ENCODE assay signal across 8 cellular contexts in genomic region chr2:23385351-23385747, GRCh38. TPM values are rescaled to one million over a fixed set of nuclear protein-coding genes. Genes with fewer than 3 reads are reported as not detected.
DNase-seq lines count a peak whose midpoint lies in the region; ATAC-seq and TF ChIP-seq lines count a peak whose summit lies in the region.

No MANE protein-coding gene starts in this region.

- H3K27me3 ChIP-seq in Panc1 (ENCODE audit: control insufficient read depth, insufficient read depth, low read length) (peaks cover 6% of the 10 kb centered on the region), dorsolateral prefrontal cortex (peaks cover 0 to 40% (median 5%) of the 10 kb centered on the region in 45 donors)

- no TSS peak for BruUV-seq in Panc1 (replicated peaks; lab: Mats Ljungman, UMichigan)

- peak overlapping the region; percentile 77 for H3K4me3 ChIP-seq in AG10803 (ENCODE audit: low read length)
- peak overlapping the region; percentile 60 to 70 for H3K4me3 ChIP-seq in Panc1 (ENCODE audit: low read depth in 2 of 2, low read length in 2 of 2)
- peak overlapping the region; percentile 36 to 81 (median 69) for H3K4me3 ChIP-seq in dorsolateral prefrontal cortex

- H3K36me3 ChIP-seq in Panc1 (ENCODE audit: control insufficient read depth, insufficient read depth, low read length), result no peaks in the 10 kb centered on the region; the same call in 1 of the 2 replicates

- peak overlapping the region; percentile 64 for H3K4me3 Mint-ChIP-seq in memory B cell
- H3K4me3 Mint-ChIP-seq in type B pancreatic cell, result peak overlapping the region; percentile 52

- H3K36me3 Mint-ChIP-seq in memory B cell, result no peaks in the 10 kb centered on the region
- peaks cover 10% of the 10 kb centered on the region for H3K36me3 Mint-ChIP-seq in type B pancreatic cell

- H3K9me3 Mint-ChIP-seq in memory B cell, result no peaks in the 10 kb centered on the region
- H3K9me3 Mint-ChIP-seq in type B pancreatic cell, result no peaks in the 10 kb centered on the region

- POLR2A ChIA-PET in Panc1 (lab: Charles Lee), result interaction anchor here (0.6 kb wide), 1 partner anchor 465 kb away, joined by 3 read pairs; no protein-coding TSS in a partner anchor

- H3K4me1 ChIP-seq in Panc1 (ENCODE audit: control insufficient read depth, insufficient read depth, low read length), result peaks cover 11% of the 10 kb centered on the region

- H3K27ac ChIP-seq in Panc1 (ENCODE audit: low read length), result no peak overlapping the region
- H3K27ac ChIP-seq in dorsolateral prefrontal cortex, result peak overlapping the region in 45 of 59 donors; percentile 39 to 91 (median 75)

- peak; percentile 58 for DNase-seq in AG10803 (ENCODE audit: low read depth)
- DNase-seq in Panc1 (ENCODE audit: low read depth, low spot score), result no peak
- peak in 4 of 10 donors; percentile 24 to 61 (median 50) for DNase-seq in dorsolateral prefrontal cortex
- DNase-seq in memory B cell (ENCODE audit: low spot score in 2 of 2), result no peak
- DNase-seq in type B pancreatic cell (ENCODE audit: extremely low spot score, unreplicated experiment), result no peak
- no peak for DNase-seq in NCI-H2029 (lab: John Stamatoyannopoulos, UW)

- intact Hi-C loops in Panc1 (cut with micrococcal nuclease; ENCODE audit: unreplicated experiment) (no loop called here), dorsolateral prefrontal cortex (cut with DNase I) (loop anchor here in 1 of 2 donors (10.0 kb wide), 1 partner anchor 179 kb away; no protein-coding TSS in a partner anchor)

- CTCF ChIA-PET in Panc1 (lab: Charles Lee), result no interaction called here

- TF ChIP-seq CTCF in AG10803 (conservative IDR thresholded peaks at IDR 0.05; ENCODE audit: low read length) (no peak), Panc1 (IDR thresholded peaks at IDR 0.05) (no peak), dorsolateral prefrontal cortex (IDR thresholded peaks at IDR 0.05 in 54 of 56, conservative IDR thresholded peaks at IDR 0.05 in 2 of 56; ENCODE audit: low read depth in 1 of 56, partially characterized antibody in 56 of 56) (no peak), type B pancreatic cell (conservative IDR thresholded peaks at IDR 0.05) (no peak)

- ATAC-seq in GM18858 (IDR thresholded peaks at IDR 0.05; ENCODE audit: unreplicated experiment) (peak; percentile 20), HG02970 (IDR thresholded peaks at IDR 0.05; ENCODE audit: low FRiP score, unreplicated experiment) (peak; percentile 34), Panc1 (peak; percentile 62), memory B cell (ENCODE audit: low read depth) (peak; percentile 50)

- in situ Hi-C loops in Panc1 (cut with HindIII; ENCODE audit: low pct_unique_long_range_greater_than_20kb, low sequenced_read_pairs), result no loop called here

- peaks cover 7% of the 10 kb centered on the region for H3K27me3 Mint-ChIP-seq in memory B cell
- peaks cover 67% of the 10 kb centered on the region for H3K27me3 Mint-ChIP-seq in type B pancreatic cell

- H3K9me3 ChIP-seq in Panc1 (ENCODE audit: control insufficient read depth, insufficient read depth, low read depth, low read length), result no peaks in the 10 kb centered on the region

- H3K4me1 Mint-ChIP-seq in memory B cell (peaks cover 25% of the 10 kb centered on the region), type B pancreatic cell (ENCODE audit: unreplicated experiment) (peaks cover 29% of the 10 kb centered on the region)

- H3K27ac Mint-ChIP-seq in memory B cell, result no peak overlapping the region
- no peak overlapping the region for H3K27ac Mint-ChIP-seq in type B pancreatic cell

RNA-seq across cellular contexts. Expression of gene KLHL29, which starts 0.4 kb away (rescaled TPM):
- total RNA-seq in Panc1 (2021; ENCODE audit: unreplicated experiment) (7.7 TPM), dorsolateral prefrontal cortex (10 to 100 TPM in 119 of 120 experiments, 1 to 10 TPM in 1; 6.7 to 37.3 (median 23.6) TPM), type B pancreatic cell (ENCODE audit: low replicate concordance) (14.6 and 24.1 TPM in 2 replicates)
- polyA plus RNA-seq in Panc1 (2012; ENCODE audit: insufficient read length), result 8.2 TPM
